In the genomic region with DNA sequence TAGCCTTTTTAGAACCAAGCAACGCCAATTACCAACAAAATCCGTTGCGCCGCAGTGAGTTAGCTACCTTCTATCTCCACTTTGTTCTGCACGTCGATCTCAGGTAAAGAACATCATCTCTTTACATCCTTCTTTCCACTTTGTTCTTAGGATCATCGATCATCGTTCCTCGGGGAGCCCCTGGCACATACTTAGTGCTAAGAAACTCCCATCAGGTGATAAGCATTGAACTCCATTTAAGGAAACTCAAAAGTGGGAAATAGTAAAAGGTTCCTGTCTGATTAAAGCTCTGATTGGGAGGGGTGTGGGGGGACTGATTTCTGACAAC, we compare ENCODE assay signal across 8 cellular contexts.
DNase-seq lines count a peak whose midpoint lies in the region; ATAC-seq and TF ChIP-seq lines count a peak whose summit lies in the region.

No MANE protein-coding gene starts in this region.

- H3K4me1 ChIP-seq in colonic mucosa (no peaks in the 10 kb centered on the region), muscle layer of duodenum (ENCODE audit: control insufficient read depth in 1 of 2, insufficient read depth in 2 of 2, low read length in 2 of 2) (no peaks in the 10 kb centered on the region)

- no peak for DNase-seq in stimulated activated naive CD8-positive, alpha-beta T cell treated with anti-CD3 and anti-CD28 coated beads, Interleukin-15, Interleukin-2, amounts not matched to agents 100 U/mL and 50 U/mL, for 24 hours
- DNase-seq in colonic mucosa (no peak), SIG-M5 (lab: John Stamatoyannopoulos, UW) (no peak), cerebellar cortex (ENCODE audit: low spot score) (no peak), AG08396 (ENCODE audit: low spot score) (no peak), sciatic nerve (ENCODE audit: low spot score) (no peak)

- intact Hi-C loops in colonic mucosa (cut with DNase I), result no loop called here
- intact Hi-C loops in sciatic nerve (cut with DNase I), result no loop called here

- H3K27ac Mint-ChIP-seq in stimulated activated naive CD8-positive, alpha-beta T cell treated with anti-CD3 and anti-CD28 coated beads, Interleukin-15, Interleukin-2, amounts not matched to agents 100 ng/mL and 50 ng/mL, for 24 hours, result peak overlapping the region; percentile 69

- peaks cover 14% of the 10 kb centered on the region for H3K4me1 Mint-ChIP-seq in stimulated activated naive CD8-positive, alpha-beta T cell treated with anti-CD3 and anti-CD28 coated beads, Interleukin-15, Interleukin-2, amounts not matched to agents 100 ng/mL and 50 ng/mL, for 24 hours (ENCODE audit: low read depth)

- no peak overlapping the region for H3K9ac ChIP-seq in colonic mucosa (ENCODE audit: low read depth in 2 of 2, low read length in 2 of 2)

- H3K4me3 ChIP-seq in colonic mucosa, result peak overlapping the region; percentile 57
- H3K4me3 ChIP-seq in muscle layer of duodenum (ENCODE audit: low read depth in 1 of 2, low read length in 2 of 2), result peak overlapping the region; percentile 72 to 81

- peaks cover 10% of the 10 kb centered on the region for H3K9me3 Mint-ChIP-seq in stimulated activated naive CD8-positive, alpha-beta T cell treated with anti-CD3 and anti-CD28 coated beads, Interleukin-15, Interleukin-2, amounts not matched to agents 100 ng/mL and 50 ng/mL, for 24 hours

- peaks cover 48% of the 10 kb centered on the region for H3K27me3 Mint-ChIP-seq in stimulated activated naive CD8-positive, alpha-beta T cell treated with anti-CD3 and anti-CD28 coated beads, Interleukin-15, Interleukin-2, amounts not matched to agents 100 ng/mL and 50 ng/mL, for 24 hours

- peak overlapping the region; percentile 77 for H3K27ac ChIP-seq in colonic mucosa
- peak overlapping the region; percentile 90 for H3K27ac ChIP-seq in muscle layer of duodenum (ENCODE audit: low read length)

- no peaks in the 10 kb centered on the region for H3K36me3 ChIP-seq in colonic mucosa
- no peaks in the 10 kb centered on the region for H3K36me3 ChIP-seq in muscle layer of duodenum (ENCODE audit: control insufficient read depth in 1 of 2, insufficient read depth in 2 of 2, low read length in 2 of 2)

- TF ChIP-seq CTCF in colonic mucosa (IDR thresholded peaks at IDR 0.05), result no peak

- peak overlapping the region; percentile 76 for H3K4me3 Mint-ChIP-seq in stimulated activated naive CD8-positive, alpha-beta T cell treated with anti-CD3 and anti-CD28 coated beads, Interleukin-15, Interleukin-2, amounts not matched to agents 100 ng/mL and 50 ng/mL, for 24 hours

- no peaks in the 10 kb centered on the region for H3K27me3 ChIP-seq in colonic mucosa
- H3K27me3 ChIP-seq in muscle layer of duodenum (ENCODE audit: low read depth, low read length), result no peaks in the 10 kb centered on the region

- no peak for ATAC-seq in stimulated activated naive CD8-positive, alpha-beta T cell treated with anti-CD3 and anti-CD28 coated beads, Interleukin-15, Interleukin-2, amounts not matched to agents 100 U/mL and 50 U/mL, for 24 hours
- ATAC-seq in sciatic nerve, result no peak

- H3K9me3 ChIP-seq in colonic mucosa (no peaks in the 10 kb centered on the region), muscle layer of duodenum (ENCODE audit: control insufficient read depth in 1 of 2, low read length in 2 of 2) (peaks cover 0 to 10% of the 10 kb centered on the region in 2 donors)

- H3K36me3 Mint-ChIP-seq in stimulated activated naive CD8-positive, alpha-beta T cell treated with anti-CD3 and anti-CD28 coated beads, Interleukin-15, Interleukin-2, amounts not matched to agents 100 ng/mL and 50 ng/mL, for 24 hours (ENCODE audit: low read depth), result no peaks in the 10 kb centered on the region
